Comparison of ENCODE assay signal across 8 cellular contexts in genomic region chr21:24045775-24046215, GRCh38.
DNase-seq lines count a peak whose midpoint lies in the region; ATAC-seq lines count a peak whose summit lies in the region.

No MANE protein-coding gene starts in this region.

- H3K9me3 Mint-ChIP-seq in stimulated activated naive CD8-positive, alpha-beta T cell treated with anti-CD3 and anti-CD28 coated beads, Interleukin-15, amount 100 ng/mL, for 72 hours = no peaks in the 10 kb centered on the region

- no peak overlapping the region for H3K27ac Mint-ChIP-seq in stimulated activated naive CD8-positive, alpha-beta T cell treated with anti-CD3 and anti-CD28 coated beads, Interleukin-15, amount 100 ng/mL, for 72 hours

- no peak overlapping the region for H3K4me3 Mint-ChIP-seq in stimulated activated naive CD8-positive, alpha-beta T cell treated with anti-CD3 and anti-CD28 coated beads, Interleukin-15, amount 100 ng/mL, for 72 hours

- DNase-seq in DMS 273 (lab: John Stamatoyannopoulos, UW; ENCODE audit: unreplicated experiment) = peak; percentile 41
- DNase-seq in DMS 273 treated with DMSO at 0.1 percent for 48 hours (lab: John Stamatoyannopoulos, UW) = no peak
- peak; percentile 11 for DNase-seq in NCI-H2029 treated with DMSO at 0.1 percent for 48 hours (lab: John Stamatoyannopoulos, UW)
- peak; percentile 31 for DNase-seq in amniotic epithelial cell (ENCODE audit: low read depth)
- peak; percentile 10 to 98 (median 85) for DNase-seq in hypothalamus (lab: John Stamatoyannopoulos, UW)
- DNase-seq in stimulated activated naive CD8-positive, alpha-beta T cell treated with anti-CD3 and anti-CD28 coated beads, Interleukin-15, amount 100 ng/mL, for 72 hours = peak; percentile 9 to 15
- DNase-seq in central memory CD4-positive, alpha-beta T cell = no peak
- DNase-seq in NCI-H187 (lab: John Stamatoyannopoulos, UW) = no peak

- ATAC-seq in stimulated activated naive CD8-positive, alpha-beta T cell treated with anti-CD3 and anti-CD28 coated beads, Interleukin-15, amount 100 ng/mL, for 72 hours = peak; percentile 42

- H3K27me3 Mint-ChIP-seq in stimulated activated naive CD8-positive, alpha-beta T cell treated with anti-CD3 and anti-CD28 coated beads, Interleukin-15, amount 100 ng/mL, for 72 hours = no peaks in the 10 kb centered on the region

- H3K4me1 Mint-ChIP-seq in stimulated activated naive CD8-positive, alpha-beta T cell treated with anti-CD3 and anti-CD28 coated beads, Interleukin-15, amount 100 ng/mL, for 72 hours = peaks cover 12% of the 10 kb centered on the region

Comparison
In these comparisons a context has a peak if more than half of its experiments do, and no peak if none do; other contexts are left out.
1. DNase-seq: peak in DMS 273 (single experiment), NCI-H2029 treated with DMSO at 0.1 percent for 48 hours (single experiment), amniotic epithelial cell (single experiment), hypothalamus (51 of 51) and stimulated activated naive CD8-positive, alpha-beta T cell treated with anti-CD3 and anti-CD28 coated beads, Interleukin-15, amount 100 ng/mL, for 72 hours (2 of 2); none in DMS 273 treated with DMSO at 0.1 percent for 48 hours (single experiment), central memory CD4-positive, alpha-beta T cell (single experiment) and NCI-H187 (0 of 2).